ENCODE assay signal across 1 cellular context in the genomic region with DNA sequence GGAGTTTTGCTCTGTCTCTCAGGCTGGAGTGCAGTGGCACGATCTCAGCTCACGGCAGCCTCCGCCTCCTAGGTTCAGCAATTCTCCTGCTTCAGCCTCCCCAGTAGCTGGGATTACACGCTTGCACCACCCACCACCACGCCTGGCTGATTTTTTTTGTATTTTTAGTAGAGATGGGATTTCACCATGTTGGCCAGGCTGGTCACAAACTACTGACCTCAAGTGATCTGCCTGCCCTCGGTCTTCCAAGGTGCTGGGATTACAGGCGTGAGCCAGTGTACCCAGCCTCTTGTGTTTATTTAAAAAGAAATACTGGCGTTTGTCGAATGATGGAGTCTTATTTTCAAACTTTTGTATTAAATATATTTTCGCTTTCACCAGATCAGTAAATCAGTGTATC.
TF ChIP-seq lines count a peak whose summit lies in the region.

No MANE protein-coding gene starts in this region.

TF ChIP-seq in GM12878, 131 proteins besides CTCF, POLR2A, EP300 and RAD21:
- TF ChIP-seq, protein P1, sequence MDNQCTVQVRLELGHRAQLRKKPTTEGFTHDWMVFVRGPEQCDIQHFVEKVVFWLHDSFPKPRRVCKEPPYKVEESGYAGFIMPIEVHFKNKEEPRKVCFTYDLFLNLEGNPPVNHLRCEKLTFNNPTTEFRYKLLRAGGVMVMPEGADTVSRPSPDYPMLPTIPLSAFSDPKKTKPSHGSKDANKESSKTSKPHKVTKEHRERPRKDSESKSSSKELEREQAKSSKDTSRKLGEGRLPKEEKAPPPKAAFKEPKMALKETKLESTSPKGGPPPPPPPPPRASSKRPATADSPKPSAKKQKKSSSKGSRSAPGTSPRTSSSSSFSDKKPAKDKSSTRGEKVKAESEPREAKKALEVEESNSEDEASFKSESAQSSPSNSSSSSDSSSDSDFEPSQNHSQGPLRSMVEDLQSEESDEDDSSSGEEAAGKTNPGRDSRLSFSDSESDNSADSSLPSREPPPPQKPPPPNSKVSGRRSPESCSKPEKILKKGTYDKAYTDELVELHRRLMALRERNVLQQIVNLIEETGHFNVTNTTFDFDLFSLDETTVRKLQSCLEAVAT (IDR thresholded peaks at IDR 0.05) = peak; percentile 88
